ENCODE assay signal across 8 cellular contexts in the genomic region with DNA sequence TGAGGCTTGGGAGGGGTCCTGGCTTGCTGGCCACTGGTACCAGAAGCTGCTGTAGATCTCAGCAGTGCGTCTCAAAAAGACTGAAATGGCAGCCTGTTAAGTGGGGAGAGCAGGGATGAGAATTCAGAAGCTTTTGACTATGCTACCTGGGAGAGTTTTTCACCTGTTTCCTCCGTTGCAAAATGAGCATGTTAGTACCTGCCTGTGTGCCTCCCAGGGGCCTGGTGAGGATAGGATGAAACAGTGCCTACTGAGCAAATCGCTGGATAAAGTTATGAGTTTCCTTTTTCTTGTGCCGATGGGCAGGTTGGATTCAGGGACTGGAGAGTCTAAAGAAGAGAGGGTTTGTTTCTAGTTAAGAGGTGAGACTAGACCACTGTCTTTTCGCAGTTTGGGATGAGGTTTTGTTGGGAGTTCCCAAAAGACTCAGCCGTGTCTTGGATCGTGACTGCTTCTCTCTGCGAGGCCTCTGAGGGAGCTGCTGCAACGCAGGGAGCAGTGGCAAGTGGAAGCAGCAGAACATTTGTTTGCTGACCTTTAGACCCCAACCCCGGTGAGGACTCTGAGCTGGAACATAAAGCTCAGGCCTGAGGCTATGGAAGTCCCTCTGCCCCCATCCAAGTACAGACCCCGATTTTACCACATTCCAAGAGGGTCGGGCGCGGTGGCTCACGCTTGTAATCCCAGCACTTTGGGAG. TPM values are rescaled to one million over a fixed set of nuclear protein-coding genes. Genes with fewer than 3 reads are reported as not detected.
A peak's percentile ranks its signal among the peaks of the same experiment; 100 is the strongest.
DNase-seq lines count a peak whose midpoint lies in the region; ATAC-seq, FAIRE-seq and TF ChIP-seq lines count a peak whose summit lies in the region.

No MANE protein-coding gene starts in this region.

- H2AFZ ChIP-seq in KMS-11 (ENCODE audit: low read depth): no peak overlapping the region

- H3K4me3 Mint-ChIP-seq in natural killer cell: peak overlapping the region; percentile 89

- H3K27ac ChIP-seq in BLaER1 treated with 17β-estradiol and CSF1 and Interleukin-3, amounts not matched to agents 10 nM and 100 nM: no peak overlapping the region
- H3K27ac ChIP-seq in KMS-11: no peak overlapping the region

- POLR2A ChIA-PET in HEK293T (lab: Yijun Ruan, JAX): no interaction called here

- H3K36me3 Mint-ChIP-seq in natural killer cell: no peaks in the 10 kb centered on the region

- peak overlapping the region in 2 of 10 experiments; percentile 46 to 69; a peak in 3 of 20 replicates for H3K4me3 ChIP-seq in BLaER1 treated with 17β-estradiol and CSF1 and Interleukin-3, amounts not matched to agents 10 nM and 100 nM
- H3K4me3 ChIP-seq in KMS-11 (IDR thresholded peaks at IDR 0.05; ENCODE audit: insufficient read depth, low read depth, low read length): no peak overlapping the region
- peak overlapping the region; percentile 31 for H3K4me3 ChIP-seq in bronchial epithelial cell (ENCODE audit: low read depth, low read length)

- FAIRE-seq in bronchial epithelial cell (lab: Jason Lieb, UNC) (no peak), D721Med (lab: Jason Lieb, UNC) (no peak)

- CTCF ChIA-PET in HEK293T (lab: Yijun Ruan, JAX): no interaction called here

- H3K27me3 Mint-ChIP-seq in natural killer cell (ENCODE audit: low read depth in 2 of 2): peaks cover 9 to 11% of the 10 kb centered on the region in 2 donors

- no peak for ATAC-seq in natural killer cell

- H3K4me2 ChIP-seq in BLaER1 treated with 17β-estradiol and CSF1 and Interleukin-3, amounts not matched to agents 10 nM and 100 nM: peak overlapping the region; percentile 75 to 92 (median 84); a peak in 19 of 22 replicates
- H3K4me2 ChIP-seq in KMS-11: peak overlapping the region; percentile 57; the same call in 1 of the 2 replicates

- H3K27me3 ChIP-seq in BLaER1 treated with 17β-estradiol and CSF1 and Interleukin-3, amounts not matched to agents 10 nM and 100 nM: peaks cover 0 to 6% (median 0%) of the 10 kb centered on the region in 11 experiments; a peak in 1 of 22 replicates
- H3K27me3 ChIP-seq in KMS-11 (ENCODE audit: insufficient read depth, low read depth) (no peaks in the 10 kb centered on the region; the same call in 1 of the 2 replicates), bronchial epithelial cell (ENCODE audit: control insufficient read depth, insufficient read depth, low read length) (no peaks in the 10 kb centered on the region)

- peaks cover 0 to 16% (median 7%) of the 10 kb centered on the region in 10 experiments; a peak in 13 of 20 replicates for H3K4me1 ChIP-seq in BLaER1 treated with 17β-estradiol and CSF1 and Interleukin-3, amounts not matched to agents 10 nM and 100 nM
- H3K4me1 ChIP-seq in KMS-11 (ENCODE audit: low read depth, poor library complexity, severe bottlenecking): peaks cover 8% of the 10 kb centered on the region

- H3K79me2 ChIP-seq in KMS-11 (ENCODE audit: insufficient read depth, low read depth): no peaks in the 10 kb centered on the region

- no peaks in the 10 kb centered on the region for H3K9me3 Mint-ChIP-seq in natural killer cell

- H4K20me1 ChIP-seq in BLaER1 treated with 17β-estradiol and CSF1 and Interleukin-3, amounts not matched to agents 10 nM and 100 nM: peaks cover 0 to 39% (median 17%) of the 10 kb centered on the region in 11 experiments; a peak in 14 of 22 replicates
- no peaks in the 10 kb centered on the region for H4K20me1 ChIP-seq in KMS-11 (ENCODE audit: insufficient read depth)

- H3K4me1 Mint-ChIP-seq in natural killer cell: peaks cover 5 to 10% of the 10 kb centered on the region in 2 donors

- H3K27ac Mint-ChIP-seq in natural killer cell: peak overlapping the region; percentile 54 to 60

- no peak for TF ChIP-seq CTCF in KMS-11 (conservative IDR thresholded peaks at IDR 0.05; ENCODE audit: low read depth, low read length)
- no peak for TF ChIP-seq CTCF in bronchial epithelial cell (IDR thresholded peaks at IDR 0.05; ENCODE audit: insufficient read depth, low read length, severe bottlenecking)
- no peak for TF ChIP-seq CTCF in natural killer cell (IDR thresholded peaks at IDR 0.05)
- TF ChIP-seq CTCF in D721Med (IDR thresholded peaks at IDR 0.05; ENCODE audit: insufficient read depth, missing control alignments): no peak

- intact Hi-C loops in natural killer cell (cut with micrococcal nuclease): no loop called here

- peak; percentile 79 for DNase-seq in bronchial epithelial cell (ENCODE audit: low read depth)
- DNase-seq in natural killer cell: no peak
- DNase-seq in iPS-NIHi11 (ENCODE audit: low spot score): no peak
- DNase-seq in NCI-H2227 (lab: John Stamatoyannopoulos, UW; ENCODE audit: unreplicated experiment): no peak
- DNase-seq in D721Med (ENCODE audit: insufficient read length, low spot score): no peak
- no peak for DNase-seq in HEK293T (ENCODE audit: extremely low spot score)

- H3K36me3 ChIP-seq in BLaER1 treated with 17β-estradiol and CSF1 and Interleukin-3, amounts not matched to agents 10 nM and 100 nM: no peaks in the 10 kb centered on the region
- H3K36me3 ChIP-seq in KMS-11 (ENCODE audit: insufficient read depth): no peaks in the 10 kb centered on the region
- H3K36me3 ChIP-seq in bronchial epithelial cell (ENCODE audit: control insufficient read depth, insufficient read depth, low read length): no peaks in the 10 kb centered on the region

- no peaks in the 10 kb centered on the region for H3K9me3 ChIP-seq in BLaER1 treated with 17β-estradiol and CSF1 and Interleukin-3, amounts not matched to agents 10 nM and 100 nM (replicated peaks in 1 of 11)

- peak overlapping the region in 2 of 11 experiments; percentile 36 to 46; a peak in 1 of 22 replicates for H3K9ac ChIP-seq in BLaER1 treated with 17β-estradiol and CSF1 and Interleukin-3, amounts not matched to agents 10 nM and 100 nM
- no peak overlapping the region for H3K9ac ChIP-seq in KMS-11

TF ChIP-seq in HEK293T, 16 proteins besides CTCF, POLR2A, EP300 and RAD21:
- TF ChIP-seq FOXK2 (IDR thresholded peaks at IDR 0.05): no peak
- TF ChIP-seq L3MBTL2 (conservative IDR thresholded peaks at IDR 0.05): no peak
- TF ChIP-seq SUZ12 (IDR thresholded peaks at IDR 0.05): no peak
- no peak for TF ChIP-seq ZNF384 (IDR thresholded peaks at IDR 0.05)
- TF ChIP-seq ARNT (IDR thresholded peaks at IDR 0.05): no peak
- no peak for TF ChIP-seq CTBP1 (IDR thresholded peaks at IDR 0.05; ENCODE audit: borderline replicate concordance)
- TF ChIP-seq, protein P1, sequence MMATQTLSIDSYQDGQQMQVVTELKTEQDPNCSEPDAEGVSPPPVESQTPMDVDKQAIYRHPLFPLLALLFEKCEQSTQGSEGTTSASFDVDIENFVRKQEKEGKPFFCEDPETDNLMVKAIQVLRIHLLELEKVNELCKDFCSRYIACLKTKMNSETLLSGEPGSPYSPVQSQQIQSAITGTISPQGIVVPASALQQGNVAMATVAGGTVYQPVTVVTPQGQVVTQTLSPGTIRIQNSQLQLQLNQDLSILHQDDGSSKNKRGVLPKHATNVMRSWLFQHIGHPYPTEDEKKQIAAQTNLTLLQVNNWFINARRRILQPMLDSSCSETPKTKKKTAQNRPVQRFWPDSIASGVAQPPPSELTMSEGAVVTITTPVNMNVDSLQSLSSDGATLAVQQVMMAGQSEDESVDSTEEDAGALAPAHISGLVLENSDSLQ (IDR thresholded peaks at IDR 0.05): no peak
- TF ChIP-seq ELF4 (IDR thresholded peaks at IDR 0.05): no peak
- no peak for TF ChIP-seq LEF1 (IDR thresholded peaks at IDR 0.05; ENCODE audit: borderline replicate concordance)
- TF ChIP-seq HDGF (IDR thresholded peaks at IDR 0.05; ENCODE audit: borderline replicate concordance): no peak
- TF ChIP-seq NFRKB (IDR thresholded peaks at IDR 0.05): no peak

RNA-seq across cellular contexts. Expression of a gene that starts 1.4 kb away (rescaled TPM):
- total RNA-seq in bronchial epithelial cell (3.2 and 8.4 TPM in 2 replicates), natural killer cell (10 to 100 TPM; 11.9 to 21.2 (median 13.2) TPM)

RNA-seq across cellular contexts. Expression of a gene that starts 55.6 kb away (rescaled TPM):
- total RNA-seq in bronchial epithelial cell: 5.9 and 6.6 TPM in 2 replicates
- total RNA-seq in natural killer cell: 10 to 100 TPM in 2 of 3 donors, 1 to 10 TPM in 1; 8.9 to 13.9 (median 12.0) TPM
